In the genomic region with DNA sequence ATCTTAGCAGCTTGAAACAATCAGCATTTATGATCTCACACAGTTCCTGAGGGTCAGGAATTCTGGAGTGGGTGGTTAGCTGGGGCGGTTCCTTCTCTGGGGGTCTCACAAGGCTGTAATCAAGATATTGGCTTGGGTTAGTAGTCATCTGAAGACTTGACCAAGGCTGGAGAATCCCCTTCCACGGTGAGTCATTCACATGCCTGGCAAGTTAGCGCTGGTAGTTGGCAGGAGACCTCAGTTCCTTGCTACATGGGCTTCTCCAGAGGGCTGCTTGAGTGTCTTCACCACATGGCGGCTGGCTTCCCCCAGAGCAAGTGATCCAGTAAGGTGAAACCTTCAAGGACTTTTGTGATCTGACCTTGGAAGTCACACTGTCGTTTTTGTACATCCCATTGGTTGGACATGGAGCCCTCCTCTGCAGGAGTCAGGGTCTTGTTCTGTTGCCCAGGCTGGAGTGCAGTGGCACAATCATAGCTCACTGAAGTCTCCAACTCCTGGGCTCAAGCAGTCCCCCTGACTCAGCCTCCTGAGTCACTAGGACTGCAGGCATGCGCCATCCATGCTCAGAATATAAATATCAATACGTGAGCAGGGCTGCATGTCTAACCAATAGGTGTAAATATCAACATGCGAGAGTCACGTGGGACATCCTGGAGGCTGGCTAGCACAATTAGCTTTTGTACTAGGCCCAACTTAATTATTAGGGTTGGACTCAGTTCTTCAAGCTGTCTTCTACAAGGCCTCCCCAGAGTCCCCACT, we compare ENCODE assay signal across 2 cellular contexts.
TF ChIP-seq lines count a peak whose summit lies in the region.

No MANE protein-coding gene starts in this region.

TF ChIP-seq in K562, 482 proteins besides CTCF, POLR2A, EP300 and RAD21 (continued from another document and continues in another):
- TF ChIP-seq, protein P1, sequence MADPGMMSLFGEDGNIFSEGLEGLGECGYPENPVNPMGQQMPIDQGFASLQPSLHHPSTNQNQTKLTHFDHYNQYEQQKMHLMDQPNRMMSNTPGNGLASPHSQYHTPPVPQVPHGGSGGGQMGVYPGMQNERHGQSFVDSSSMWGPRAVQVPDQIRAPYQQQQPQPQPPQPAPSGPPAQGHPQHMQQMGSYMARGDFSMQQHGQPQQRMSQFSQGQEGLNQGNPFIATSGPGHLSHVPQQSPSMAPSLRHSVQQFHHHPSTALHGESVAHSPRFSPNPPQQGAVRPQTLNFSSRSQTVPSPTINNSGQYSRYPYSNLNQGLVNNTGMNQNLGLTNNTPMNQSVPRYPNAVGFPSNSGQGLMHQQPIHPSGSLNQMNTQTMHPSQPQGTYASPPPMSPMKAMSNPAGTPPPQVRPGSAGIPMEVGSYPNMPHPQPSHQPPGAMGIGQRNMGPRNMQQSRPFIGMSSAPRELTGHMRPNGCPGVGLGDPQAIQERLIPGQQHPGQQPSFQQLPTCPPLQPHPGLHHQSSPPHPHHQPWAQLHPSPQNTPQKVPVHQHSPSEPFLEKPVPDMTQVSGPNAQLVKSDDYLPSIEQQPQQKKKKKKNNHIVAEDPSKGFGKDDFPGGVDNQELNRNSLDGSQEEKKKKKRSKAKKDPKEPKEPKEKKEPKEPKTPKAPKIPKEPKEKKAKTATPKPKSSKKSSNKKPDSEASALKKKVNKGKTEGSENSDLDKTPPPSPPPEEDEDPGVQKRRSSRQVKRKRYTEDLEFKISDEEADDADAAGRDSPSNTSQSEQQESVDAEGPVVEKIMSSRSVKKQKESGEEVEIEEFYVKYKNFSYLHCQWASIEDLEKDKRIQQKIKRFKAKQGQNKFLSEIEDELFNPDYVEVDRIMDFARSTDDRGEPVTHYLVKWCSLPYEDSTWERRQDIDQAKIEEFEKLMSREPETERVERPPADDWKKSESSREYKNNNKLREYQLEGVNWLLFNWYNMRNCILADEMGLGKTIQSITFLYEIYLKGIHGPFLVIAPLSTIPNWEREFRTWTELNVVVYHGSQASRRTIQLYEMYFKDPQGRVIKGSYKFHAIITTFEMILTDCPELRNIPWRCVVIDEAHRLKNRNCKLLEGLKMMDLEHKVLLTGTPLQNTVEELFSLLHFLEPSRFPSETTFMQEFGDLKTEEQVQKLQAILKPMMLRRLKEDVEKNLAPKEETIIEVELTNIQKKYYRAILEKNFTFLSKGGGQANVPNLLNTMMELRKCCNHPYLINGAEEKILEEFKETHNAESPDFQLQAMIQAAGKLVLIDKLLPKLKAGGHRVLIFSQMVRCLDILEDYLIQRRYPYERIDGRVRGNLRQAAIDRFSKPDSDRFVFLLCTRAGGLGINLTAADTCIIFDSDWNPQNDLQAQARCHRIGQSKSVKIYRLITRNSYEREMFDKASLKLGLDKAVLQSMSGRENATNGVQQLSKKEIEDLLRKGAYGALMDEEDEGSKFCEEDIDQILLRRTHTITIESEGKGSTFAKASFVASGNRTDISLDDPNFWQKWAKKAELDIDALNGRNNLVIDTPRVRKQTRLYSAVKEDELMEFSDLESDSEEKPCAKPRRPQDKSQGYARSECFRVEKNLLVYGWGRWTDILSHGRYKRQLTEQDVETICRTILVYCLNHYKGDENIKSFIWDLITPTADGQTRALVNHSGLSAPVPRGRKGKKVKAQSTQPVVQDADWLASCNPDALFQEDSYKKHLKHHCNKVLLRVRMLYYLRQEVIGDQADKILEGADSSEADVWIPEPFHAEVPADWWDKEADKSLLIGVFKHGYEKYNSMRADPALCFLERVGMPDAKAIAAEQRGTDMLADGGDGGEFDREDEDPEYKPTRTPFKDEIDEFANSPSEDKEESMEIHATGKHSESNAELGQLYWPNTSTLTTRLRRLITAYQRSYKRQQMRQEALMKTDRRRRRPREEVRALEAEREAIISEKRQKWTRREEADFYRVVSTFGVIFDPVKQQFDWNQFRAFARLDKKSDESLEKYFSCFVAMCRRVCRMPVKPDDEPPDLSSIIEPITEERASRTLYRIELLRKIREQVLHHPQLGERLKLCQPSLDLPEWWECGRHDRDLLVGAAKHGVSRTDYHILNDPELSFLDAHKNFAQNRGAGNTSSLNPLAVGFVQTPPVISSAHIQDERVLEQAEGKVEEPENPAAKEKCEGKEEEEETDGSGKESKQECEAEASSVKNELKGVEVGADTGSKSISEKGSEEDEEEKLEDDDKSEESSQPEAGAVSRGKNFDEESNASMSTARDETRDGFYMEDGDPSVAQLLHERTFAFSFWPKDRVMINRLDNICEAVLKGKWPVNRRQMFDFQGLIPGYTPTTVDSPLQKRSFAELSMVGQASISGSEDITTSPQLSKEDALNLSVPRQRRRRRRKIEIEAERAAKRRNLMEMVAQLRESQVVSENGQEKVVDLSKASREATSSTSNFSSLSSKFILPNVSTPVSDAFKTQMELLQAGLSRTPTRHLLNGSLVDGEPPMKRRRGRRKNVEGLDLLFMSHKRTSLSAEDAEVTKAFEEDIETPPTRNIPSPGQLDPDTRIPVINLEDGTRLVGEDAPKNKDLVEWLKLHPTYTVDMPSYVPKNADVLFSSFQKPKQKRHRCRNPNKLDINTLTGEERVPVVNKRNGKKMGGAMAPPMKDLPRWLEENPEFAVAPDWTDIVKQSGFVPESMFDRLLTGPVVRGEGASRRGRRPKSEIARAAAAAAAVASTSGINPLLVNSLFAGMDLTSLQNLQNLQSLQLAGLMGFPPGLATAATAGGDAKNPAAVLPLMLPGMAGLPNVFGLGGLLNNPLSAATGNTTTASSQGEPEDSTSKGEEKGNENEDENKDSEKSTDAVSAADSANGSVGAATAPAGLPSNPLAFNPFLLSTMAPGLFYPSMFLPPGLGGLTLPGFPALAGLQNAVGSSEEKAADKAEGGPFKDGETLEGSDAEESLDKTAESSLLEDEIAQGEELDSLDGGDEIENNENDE (IDR thresholded peaks at IDR 0.05; ENCODE audit: low read depth, low read length): no peak

TF ChIP-seq in HepG2, 621 proteins besides CTCF, POLR2A, EP300 and RAD21 (continued from another document and continues in another):
- TF ChIP-seq, protein P2, sequence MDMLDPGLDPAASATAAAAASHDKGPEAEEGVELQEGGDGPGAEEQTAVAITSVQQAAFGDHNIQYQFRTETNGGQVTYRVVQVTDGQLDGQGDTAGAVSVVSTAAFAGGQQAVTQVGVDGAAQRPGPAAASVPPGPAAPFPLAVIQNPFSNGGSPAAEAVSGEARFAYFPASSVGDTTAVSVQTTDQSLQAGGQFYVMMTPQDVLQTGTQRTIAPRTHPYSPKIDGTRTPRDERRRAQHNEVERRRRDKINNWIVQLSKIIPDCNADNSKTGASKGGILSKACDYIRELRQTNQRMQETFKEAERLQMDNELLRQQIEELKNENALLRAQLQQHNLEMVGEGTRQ (IDR thresholded peaks at IDR 0.05; ENCODE audit: low read depth, low read length): 0 out of 2 replicates have a peak, but pooled peaks have one; percentile 43
- TF ChIP-seq, protein P2 (CRISPR knock-in tag; IDR thresholded peaks at IDR 0.05; ENCODE audit: borderline replicate concordance): peak; percentile 63; the same call in 1 of the 2 replicates
- TF ChIP-seq FOXP1 (IDR thresholded peaks at IDR 0.05) (no peak), FOXP1 (CRISPR knock-in tag; IDR thresholded peaks at IDR 0.05) (peak; percentile 46), ZNF382 (CRISPR knock-in tag; IDR thresholded peaks at IDR 0.05; ENCODE audit: borderline replicate concordance) (no peak), SALL1 (CRISPR knock-in tag; IDR thresholded peaks at IDR 0.05) (peak; percentile 64; the same call in 1 of the 2 replicates), FOXA1 (IDR thresholded peaks at IDR 0.05) (no peak), FOXA1 (CRISPR knock-in tag; IDR thresholded peaks at IDR 0.05) (peak; percentile 50; the same call in 1 of the 2 replicates), MEIS1 (CRISPR knock-in tag; IDR thresholded peaks at IDR 0.05; ENCODE audit: borderline replicate concordance) (no peak), ZBTB38 (CRISPR knock-in tag; IDR thresholded peaks at IDR 0.05) (0 out of 2 replicates have a peak, but pooled peaks have one; percentile 14), ZSCAN31 (CRISPR knock-in tag; IDR thresholded peaks at IDR 0.05; ENCODE audit: low read depth) (no peak), KLF6 (CRISPR knock-in tag; IDR thresholded peaks at IDR 0.05) (no peak), MXI1 (IDR thresholded peaks at IDR 0.05; ENCODE audit: borderline replicate concordance, low read depth, low read length) (peak; percentile 24; the same call in 1 of the 3 replicates)
- TF ChIP-seq, protein P3, sequence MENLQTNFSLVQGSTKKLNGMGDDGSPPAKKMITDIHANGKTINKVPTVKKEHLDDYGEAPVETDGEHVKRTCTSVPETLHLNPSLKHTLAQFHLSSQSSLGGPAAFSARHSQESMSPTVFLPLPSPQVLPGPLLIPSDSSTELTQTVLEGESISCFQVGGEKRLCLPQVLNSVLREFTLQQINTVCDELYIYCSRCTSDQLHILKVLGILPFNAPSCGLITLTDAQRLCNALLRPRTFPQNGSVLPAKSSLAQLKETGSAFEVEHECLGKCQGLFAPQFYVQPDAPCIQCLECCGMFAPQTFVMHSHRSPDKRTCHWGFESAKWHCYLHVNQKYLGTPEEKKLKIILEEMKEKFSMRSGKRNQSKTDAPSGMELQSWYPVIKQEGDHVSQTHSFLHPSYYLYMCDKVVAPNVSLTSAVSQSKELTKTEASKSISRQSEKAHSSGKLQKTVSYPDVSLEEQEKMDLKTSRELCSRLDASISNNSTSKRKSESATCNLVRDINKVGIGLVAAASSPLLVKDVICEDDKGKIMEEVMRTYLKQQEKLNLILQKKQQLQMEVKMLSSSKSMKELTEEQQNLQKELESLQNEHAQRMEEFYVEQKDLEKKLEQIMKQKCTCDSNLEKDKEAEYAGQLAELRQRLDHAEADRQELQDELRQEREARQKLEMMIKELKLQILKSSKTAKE (CRISPR knock-in tag; IDR thresholded peaks at IDR 0.05; ENCODE audit: borderline replicate concordance): no peak
- TF ChIP-seq, protein P4, sequence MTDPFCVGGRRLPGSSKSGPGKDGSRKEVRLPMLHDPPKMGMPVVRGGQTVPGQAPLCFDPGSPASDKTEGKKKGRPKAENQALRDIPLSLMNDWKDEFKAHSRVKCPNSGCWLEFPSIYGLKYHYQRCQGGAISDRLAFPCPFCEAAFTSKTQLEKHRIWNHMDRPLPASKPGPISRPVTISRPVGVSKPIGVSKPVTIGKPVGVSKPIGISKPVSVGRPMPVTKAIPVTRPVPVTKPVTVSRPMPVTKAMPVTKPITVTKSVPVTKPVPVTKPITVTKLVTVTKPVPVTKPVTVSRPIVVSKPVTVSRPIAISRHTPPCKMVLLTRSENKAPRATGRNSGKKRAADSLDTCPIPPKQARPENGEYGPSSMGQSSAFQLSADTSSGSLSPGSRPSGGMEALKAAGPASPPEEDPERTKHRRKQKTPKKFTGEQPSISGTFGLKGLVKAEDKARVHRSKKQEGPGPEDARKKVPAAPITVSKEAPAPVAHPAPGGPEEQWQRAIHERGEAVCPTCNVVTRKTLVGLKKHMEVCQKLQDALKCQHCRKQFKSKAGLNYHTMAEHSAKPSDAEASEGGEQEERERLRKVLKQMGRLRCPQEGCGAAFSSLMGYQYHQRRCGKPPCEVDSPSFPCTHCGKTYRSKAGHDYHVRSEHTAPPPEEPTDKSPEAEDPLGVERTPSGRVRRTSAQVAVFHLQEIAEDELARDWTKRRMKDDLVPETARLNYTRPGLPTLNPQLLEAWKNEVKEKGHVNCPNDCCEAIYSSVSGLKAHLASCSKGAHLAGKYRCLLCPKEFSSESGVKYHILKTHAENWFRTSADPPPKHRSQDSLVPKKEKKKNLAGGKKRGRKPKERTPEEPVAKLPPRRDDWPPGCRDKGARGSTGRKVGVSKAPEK (CRISPR knock-in tag; IDR thresholded peaks at IDR 0.05; ENCODE audit: borderline replicate concordance): no peak
- TF ChIP-seq, protein P5, sequence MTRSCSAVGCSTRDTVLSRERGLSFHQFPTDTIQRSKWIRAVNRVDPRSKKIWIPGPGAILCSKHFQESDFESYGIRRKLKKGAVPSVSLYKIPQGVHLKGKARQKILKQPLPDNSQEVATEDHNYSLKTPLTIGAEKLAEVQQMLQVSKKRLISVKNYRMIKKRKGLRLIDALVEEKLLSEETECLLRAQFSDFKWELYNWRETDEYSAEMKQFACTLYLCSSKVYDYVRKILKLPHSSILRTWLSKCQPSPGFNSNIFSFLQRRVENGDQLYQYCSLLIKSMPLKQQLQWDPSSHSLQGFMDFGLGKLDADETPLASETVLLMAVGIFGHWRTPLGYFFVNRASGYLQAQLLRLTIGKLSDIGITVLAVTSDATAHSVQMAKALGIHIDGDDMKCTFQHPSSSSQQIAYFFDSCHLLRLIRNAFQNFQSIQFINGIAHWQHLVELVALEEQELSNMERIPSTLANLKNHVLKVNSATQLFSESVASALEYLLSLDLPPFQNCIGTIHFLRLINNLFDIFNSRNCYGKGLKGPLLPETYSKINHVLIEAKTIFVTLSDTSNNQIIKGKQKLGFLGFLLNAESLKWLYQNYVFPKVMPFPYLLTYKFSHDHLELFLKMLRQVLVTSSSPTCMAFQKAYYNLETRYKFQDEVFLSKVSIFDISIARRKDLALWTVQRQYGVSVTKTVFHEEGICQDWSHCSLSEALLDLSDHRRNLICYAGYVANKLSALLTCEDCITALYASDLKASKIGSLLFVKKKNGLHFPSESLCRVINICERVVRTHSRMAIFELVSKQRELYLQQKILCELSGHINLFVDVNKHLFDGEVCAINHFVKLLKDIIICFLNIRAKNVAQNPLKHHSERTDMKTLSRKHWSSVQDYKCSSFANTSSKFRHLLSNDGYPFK (CRISPR knock-in tag; IDR thresholded peaks at IDR 0.05; ENCODE audit: borderline replicate concordance): no peak
- TF ChIP-seq, protein P6, sequence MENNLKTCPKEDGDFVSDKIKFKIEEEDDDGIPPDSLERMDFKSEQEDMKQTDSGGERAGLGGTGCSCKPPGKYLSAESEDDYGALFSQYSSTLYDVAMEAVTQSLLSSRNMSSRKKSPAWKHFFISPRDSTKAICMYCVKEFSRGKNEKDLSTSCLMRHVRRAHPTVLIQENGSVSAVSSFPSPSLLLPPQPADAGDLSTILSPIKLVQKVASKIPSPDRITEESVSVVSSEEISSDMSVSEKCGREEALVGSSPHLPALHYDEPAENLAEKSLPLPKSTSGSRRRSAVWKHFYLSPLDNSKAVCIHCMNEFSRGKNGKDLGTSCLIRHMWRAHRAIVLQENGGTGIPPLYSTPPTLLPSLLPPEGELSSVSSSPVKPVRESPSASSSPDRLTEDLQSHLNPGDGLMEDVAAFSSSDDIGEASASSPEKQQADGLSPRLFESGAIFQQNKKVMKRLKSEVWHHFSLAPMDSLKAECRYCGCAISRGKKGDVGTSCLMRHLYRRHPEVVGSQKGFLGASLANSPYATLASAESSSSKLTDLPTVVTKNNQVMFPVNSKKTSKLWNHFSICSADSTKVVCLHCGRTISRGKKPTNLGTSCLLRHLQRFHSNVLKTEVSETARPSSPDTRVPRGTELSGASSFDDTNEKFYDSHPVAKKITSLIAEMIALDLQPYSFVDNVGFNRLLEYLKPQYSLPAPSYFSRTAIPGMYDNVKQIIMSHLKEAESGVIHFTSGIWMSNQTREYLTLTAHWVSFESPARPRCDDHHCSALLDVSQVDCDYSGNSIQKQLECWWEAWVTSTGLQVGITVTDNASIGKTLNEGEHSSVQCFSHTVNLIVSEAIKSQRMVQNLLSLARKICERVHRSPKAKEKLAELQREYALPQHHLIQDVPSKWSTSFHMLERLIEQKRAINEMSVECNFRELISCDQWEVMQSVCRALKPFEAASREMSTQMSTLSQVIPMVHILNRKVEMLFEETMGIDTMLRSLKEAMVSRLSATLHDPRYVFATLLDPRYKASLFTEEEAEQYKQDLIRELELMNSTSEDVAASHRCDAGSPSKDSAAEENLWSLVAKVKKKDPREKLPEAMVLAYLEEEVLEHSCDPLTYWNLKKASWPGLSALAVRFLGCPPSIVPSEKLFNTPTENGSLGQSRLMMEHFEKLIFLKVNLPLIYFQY (CRISPR knock-in tag; IDR thresholded peaks at IDR 0.05; ENCODE audit: borderline replicate concordance): no peak
